ENCODE assay signal across 22 cellular contexts in the genomic region with DNA sequence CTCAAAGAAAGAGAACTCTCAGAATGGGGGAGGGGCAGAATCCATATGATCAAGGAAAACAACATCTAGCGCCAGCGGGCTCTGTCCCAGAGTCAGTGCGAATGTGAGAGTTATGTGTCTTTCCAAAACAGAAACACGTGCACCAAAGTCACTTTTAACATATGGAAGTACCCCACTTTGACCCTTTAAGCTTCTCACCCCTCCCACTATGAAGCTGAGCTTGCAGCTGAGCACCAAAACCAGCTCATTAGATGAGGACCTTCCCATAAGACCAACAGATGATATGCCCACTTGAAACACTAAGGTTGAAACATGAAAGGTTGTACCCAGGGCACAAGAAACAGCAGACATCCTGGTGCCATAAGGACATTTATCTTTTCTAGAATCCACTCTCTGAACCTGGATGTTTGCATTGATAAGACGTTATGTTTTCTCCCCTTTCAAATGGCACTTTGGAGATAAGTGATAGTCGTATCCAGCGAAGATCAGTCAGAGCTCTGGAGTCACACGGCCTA.
"Had no signal": no experiment of that assay in that cellular context is flagged by ENCODE, and none has a peak within 500 bp of the region (broad histone marks: within the 10 kb centered on the region; RNA-seq: fewer than 3 reads in every experiment).

No MANE protein-coding gene starts in this region.

- H3K27ac ChIP-seq: upper lobe of right lung had no signal

- ATAC-seq: activated CD4-positive, CD25-positive, alpha-beta regulatory T cell treated with anti-CD3 and anti-CD28 coated beads, Interleukin-2, amount 50 U/mL, for 24 hours; activated T-cell treated with anti-CD3 and anti-CD28 coated beads, Interleukin-2, amount 50 U/mL, for 72 hours; sciatic nerve; upper lobe of right lung had no signal

- FAIRE-seq: frontal cortex had no signal

- H3K27me3 Mint-ChIP-seq: activated CD4-positive, alpha-beta memory T cell treated with anti-CD3 and anti-CD28 coated beads, Interleukin-2, amount 10 ng/mL, durations not matched to agents 7 days and 5 days; activated CD4-positive, alpha-beta T cell treated with anti-CD3 and anti-CD28 coated beads, Interleukin-2, amount 10 ng/mL, durations not matched to agents 24 days and 14 days; activated naive CD4-positive, alpha-beta T cell treated with anti-CD3 and anti-CD28 coated beads, Interleukin-2, amount 50 U/mL, for 24 hours had no signal

- H3K4me3 ChIP-seq: left ventricle myocardium inferior, smooth muscle cell, upper lobe of right lung had no signal

- H3K27ac Mint-ChIP-seq: activated CD4-positive, alpha-beta memory T cell treated with anti-CD3 and anti-CD28 coated beads, Interleukin-2, amount 10 ng/mL, durations not matched to agents 7 days and 5 days; activated CD4-positive, alpha-beta T cell treated with anti-CD3 and anti-CD28 coated beads, Interleukin-2, amount 10 ng/mL, durations not matched to agents 24 days and 14 days; activated T-cell treated with anti-CD3 and anti-CD28 coated beads, Interleukin-2, amount 50 U/mL, for 72 hours; brain had no signal

- H3K4me3 Mint-ChIP-seq: activated CD4-positive, alpha-beta memory T cell treated with anti-CD3 and anti-CD28 coated beads, Interleukin-2, amount 10 ng/mL, durations not matched to agents 7 days and 5 days; activated CD4-positive, alpha-beta T cell treated with anti-CD3 and anti-CD28 coated beads, Interleukin-2, amount 10 ng/mL, durations not matched to agents 24 days and 14 days; activated naive CD4-positive, alpha-beta T cell treated with anti-CD3 and anti-CD28 coated beads, Interleukin-2, amount 50 U/mL, for 24 hours; activated T-cell treated with anti-CD3 and anti-CD28 coated beads, Interleukin-2, amount 50 U/mL, for 72 hours; brain; neural crest cell had no signal

- H3K4me2 ChIP-seq: smooth muscle cell had no signal

- H3K27me3 ChIP-seq: upper lobe of right lung had no signal

- H3K9me3 Mint-ChIP-seq: activated CD4-positive, alpha-beta memory T cell treated with anti-CD3 and anti-CD28 coated beads, Interleukin-2, amount 10 ng/mL, durations not matched to agents 7 days and 5 days; activated CD4-positive, alpha-beta T cell treated with anti-CD3 and anti-CD28 coated beads, Interleukin-2, amount 10 ng/mL, durations not matched to agents 24 days and 14 days; activated naive CD4-positive, alpha-beta T cell treated with anti-CD3 and anti-CD28 coated beads, Interleukin-2, amount 50 U/mL, for 24 hours; activated T-cell treated with anti-CD3 and anti-CD28 coated beads, Interleukin-2, amount 50 U/mL, for 72 hours; brain; neural crest cell had no signal

- H3K9me3 ChIP-seq: left ventricle myocardium inferior, upper lobe of right lung had no signal

- DNase-seq: activated CD4-positive, alpha-beta memory T cell treated with anti-CD3 and anti-CD28 coated beads, Interleukin-2, amount 10 ng/mL, durations not matched to agents 7 days and 5 days; activated CD4-positive, alpha-beta T cell treated with anti-CD3 and anti-CD28 coated beads, Interleukin-2, amount 10 ng/mL, durations not matched to agents 24 days and 14 days; activated effector memory CD4-positive, alpha-beta T cell treated with Interleukin-2 at 50 U/mL for 16 hours; activated T-cell treated with anti-CD3 and anti-CD28 coated beads, Interleukin-2, amount 50 U/mL, for 72 hours; aorta; dermis blood vessel endothelial cell; effector CD8-positive, alpha-beta T cell; erythroblast; hippocampal formation; left ventricle myocardium inferior; mammary epithelial cell; occipital lobe; stimulated activated CD4-positive, alpha-beta T cell treated with anti-CD3 and anti-CD28 coated beads, Interleukin-4, amount 100 ng/mL, for 1 hour; stimulated activated naive CD4-positive, alpha-beta T cell; upper lobe of right lung had no signal
